In the genomic region with DNA sequence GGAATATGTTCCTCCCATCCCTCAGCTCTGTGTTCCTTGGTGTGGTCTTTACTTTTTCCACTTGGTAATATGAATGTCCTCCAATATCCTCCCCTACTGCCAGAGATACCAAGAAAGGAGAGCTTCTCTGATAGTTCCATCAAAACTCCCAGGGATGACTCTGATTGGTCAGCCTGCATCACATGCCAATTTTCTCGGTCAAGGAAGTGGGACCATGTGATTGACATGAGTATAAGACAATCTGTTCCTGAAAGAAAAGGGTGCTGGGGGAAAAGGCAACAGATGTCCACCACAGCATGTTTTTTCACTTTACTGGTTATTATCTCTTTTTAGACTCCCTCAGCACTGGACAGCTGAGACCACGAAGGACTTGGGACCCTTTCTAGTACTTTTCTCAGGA, we compare ENCODE assay signal across 6 cellular contexts. TPM values are rescaled to one million over a fixed set of nuclear protein-coding genes. Genes with fewer than 3 reads are reported as not detected.
DNase-seq lines count a peak whose midpoint lies in the region; ATAC-seq, FAIRE-seq and TF ChIP-seq lines count a peak whose summit lies in the region.
"Not testable (repeated sequence)": the region's sequence is repeated elsewhere in the genome, so short reads cannot be mapped to it uniquely, and the experiment has no call there.

No MANE protein-coding gene starts in this region.

- H3K27ac ChIP-seq in IMR-90 (ENCODE audit: insufficient read depth, low read length); OCI-LY7 (ENCODE audit: low read depth, low read length, poor library complexity, severe bottlenecking); H1 (ENCODE audit: low read depth, low read length): not testable (repeated sequence)

- FAIRE-seq in H1 (lab: Jason Lieb, UNC), result not testable (repeated sequence)

- H3K27ac Mint-ChIP-seq in WTC11, result not testable (repeated sequence)

- H3K4me1 Mint-ChIP-seq in WTC11, result not testable (repeated sequence)

- WGBS in IMR-90 (ENCODE audit: extremely low coverage in 2 of 2, insufficient read length in 1 of 2), 2 experiments, result no CpG with 5 or more reads among the region's 2 CpGs
- 93% methylated on average over 2 of the region's 2 CpGs; no CpG with 5 or more reads in 1 of the 2 experiments for WGBS in H1 (ENCODE audit: extremely low coverage in 1 of 2, insufficient coverage in 1 of 2, insufficient read length in 1 of 2, insufficient replicate concordance in 2 of 2, low coverage in 1 of 2, low lambda C conversion rate in 2 of 2, missing lambda C conversion rate in 1 of 2), 2 experiments

- H2AK9ac ChIP-seq in IMR-90 (replicated peaks; ENCODE audit: low read depth, low read length, poor library complexity), result not testable (repeated sequence)

- not testable (repeated sequence) for H3K4me2 ChIP-seq in IMR-90 (ENCODE audit: low read depth, low read length); OCI-LY7 (ENCODE audit: low read length); H1 (ENCODE audit: insufficient read depth in 1 of 2, low read depth in 2 of 2, low read length in 2 of 2)

- H2BK15ac ChIP-seq in IMR-90 (ENCODE audit: low read depth, low read length); H1 (ENCODE audit: low read length): not testable (repeated sequence)

- not testable (repeated sequence) for H2AFZ ChIP-seq in IMR-90 (replicated peaks; ENCODE audit: low read length, poor library complexity); OCI-LY7 (ENCODE audit: low read length); H1 (ENCODE audit: low read length)

- not testable (repeated sequence) for H3K79me2 ChIP-seq in OCI-LY7 (ENCODE audit: insufficient read depth, low read depth, low read length); H1 (ENCODE audit: control insufficient read depth in 1 of 2, insufficient read depth in 2 of 2, low read length in 2 of 2)

- not testable (repeated sequence) for H3K79me1 ChIP-seq in IMR-90 (ENCODE audit: low read depth in 1 of 2, low read length in 2 of 2); H1 (ENCODE audit: low read depth, low read length)

- H2AK5ac ChIP-seq in IMR-90 (ENCODE audit: low read depth, low read length); H1 (ENCODE audit: low read depth, low read length): not testable (repeated sequence)

- H3K9me2 ChIP-seq in OCI-LY7 (ENCODE audit: insufficient read depth, low read length), result not testable (repeated sequence)

- H3K4me3 ChIP-seq in IMR-90 (ENCODE audit: insufficient read depth, low read depth, low read length); OCI-LY7 (ENCODE audit: low read depth, low read length, poor library complexity, severe bottlenecking); H1 (ENCODE audit: extremely low read depth in 1 of 4, insufficient read depth in 2 of 4, low read depth in 3 of 4, low read length in 4 of 4): not testable (repeated sequence)

- not testable (repeated sequence) for H3K14ac ChIP-seq in IMR-90 (replicated peaks; ENCODE audit: low read depth, low read length); H1 (ENCODE audit: insufficient read length)

- TF ChIP-seq CTCF in IMR-90 (conservative IDR thresholded peaks at IDR 0.05; ENCODE audit: low read depth, low read length); OCI-LY7 (conservative IDR thresholded peaks at IDR 0.05; ENCODE audit: low read length); WTC11 (IDR thresholded peaks at IDR 0.05); H1 (IDR thresholded peaks at IDR 0.05; ENCODE audit: control extremely low read depth in 1 of 3, insufficient read depth in 1 of 3, low read depth in 1 of 3, low read length in 3 of 3): not testable (repeated sequence)

- H2BK20ac ChIP-seq in IMR-90 (ENCODE audit: low read depth, low read length); H1 (ENCODE audit: low read length): not testable (repeated sequence)

- TF ChIP-seq RAD21 in IMR-90 (IDR thresholded peaks at IDR 0.05; ENCODE audit: low read length); H1 (IDR thresholded peaks at IDR 0.05 in 1 of 2, conservative IDR thresholded peaks at IDR 0.05 in 1 of 2; ENCODE audit: low read depth in 2 of 2, low read length in 2 of 2): not testable (repeated sequence)

- not testable (repeated sequence) for BruUV-seq in IMR-90 (replicated peaks; lab: Mats Ljungman, UMichigan); OCI-LY7 (replicated peaks; lab: Mats Ljungman, UMichigan)

- TF ChIP-seq POLR2A in IMR-90 (IDR thresholded peaks at IDR 0.05; ENCODE audit: low read depth, low read length); H1 (IDR thresholded peaks at IDR 0.05; ENCODE audit: control extremely low read depth in 1 of 2, low read depth in 2 of 2, low read length in 2 of 2): not testable (repeated sequence)

- intact Hi-C loops in IMR-90 (cut with micrococcal nuclease); OCI-LY7 (cut with micrococcal nuclease; ENCODE audit: unreplicated experiment): not testable (repeated sequence)

- H3K4me3 Mint-ChIP-seq in WTC11, result not testable (repeated sequence)

- H4K20me1 ChIP-seq in IMR-90 (ENCODE audit: insufficient read depth, low read length); OCI-LY7 (ENCODE audit: insufficient read depth, low read length); H1 (replicated peaks in 1 of 2; ENCODE audit: control insufficient read depth in 1 of 2, insufficient read depth in 2 of 2, low read length in 2 of 2): not testable (repeated sequence)

- H3K4me1 ChIP-seq in IMR-90 (ENCODE audit: control insufficient read depth, insufficient read depth, low read length); OCI-LY7 (ENCODE audit: insufficient read depth, low read length, poor library complexity, severe bottlenecking); H1 (replicated peaks in 1 of 4; ENCODE audit: control insufficient read depth in 3 of 4, insufficient read depth in 4 of 4, low read length in 3 of 4): not testable (repeated sequence)

- dilution Hi-C loops in IMR-90 (cut with HindIII; ENCODE audit: low sequenced_read_pairs, unreplicated experiment), result not testable (repeated sequence)

- H3K9me1 ChIP-seq in IMR-90 (ENCODE audit: insufficient read depth, low read length), result not testable (repeated sequence)

- DNase-seq in DMS 273 (lab: John Stamatoyannopoulos, UW; ENCODE audit: unreplicated experiment) (peak; percentile 36), OCI-LY7 (ENCODE audit: low spot score) (peak; percentile 23), iPS-NIHi11 (ENCODE audit: low spot score) (peak; percentile 2)
- not testable (repeated sequence) for DNase-seq in IMR-90; WTC11 (ENCODE audit: low spot score); H1 (ENCODE audit: low read depth in 1 of 2, low spot score in 2 of 2)

- H3K36me3 Mint-ChIP-seq in WTC11, result not testable (repeated sequence)

- H3K23me2 ChIP-seq in H1 (ENCODE audit: low read depth, low read length), result not testable (repeated sequence)

- H4K8ac ChIP-seq in IMR-90 (ENCODE audit: low read depth in 2 of 2, low read length in 2 of 2); H1 (ENCODE audit: extremely low read depth, insufficient read depth, low read length): not testable (repeated sequence)

- ATAC-seq in IMR-90 (ENCODE audit: low read depth); WTC11: not testable (repeated sequence)

- CTCF ChIA-PET in IMR-90 (lab: Yijun Ruan, JAX); OCI-LY7 (lab: Charles Lee; ENCODE audit: unreplicated experiment); WTC11 (lab: Charles Lee); H1 (lab: Charles Lee; ENCODE audit: partially characterized antibody): not testable (repeated sequence)

- not testable (repeated sequence) for H4K5ac ChIP-seq in IMR-90 (ENCODE audit: low read depth, low read length); H1 (ENCODE audit: insufficient read length, low read depth, low read length)

- not testable (repeated sequence) for TF ChIP-seq EP300 in H1 (IDR thresholded peaks at IDR 0.05; ENCODE audit: borderline replicate concordance in 1 of 2, low read depth in 2 of 2, low read length in 2 of 2)

- POLR2A ChIA-PET in IMR-90 (lab: Charles Lee; ENCODE audit: unreplicated experiment); WTC11 (lab: Charles Lee); H1 (lab: Charles Lee; ENCODE audit: partially characterized antibody): not testable (repeated sequence)
- POLR2A ChIA-PET in OCI-LY7 (lab: Charles Lee), result interaction anchor here (0.5 kb wide), 1 partner anchor 342 kb away, joined by 3 read pairs; no protein-coding TSS in a partner anchor

- H3K18ac ChIP-seq in IMR-90 (ENCODE audit: low read depth, low read length); H1 (ENCODE audit: extremely low read depth, low read length): not testable (repeated sequence)

- H3K27me3 Mint-ChIP-seq in WTC11 (ENCODE audit: low read depth), result not testable (repeated sequence)

- H4K91ac ChIP-seq in IMR-90 (ENCODE audit: insufficient read depth, low read depth, low read length); H1 (replicated peaks; ENCODE audit: insufficient read length, low read length): not testable (repeated sequence)

- not testable (repeated sequence) for H2BK5ac ChIP-seq in IMR-90 (ENCODE audit: low read depth, low read length, poor library complexity, severe bottlenecking); H1 (ENCODE audit: low read depth, low read length)

- not testable (repeated sequence) for H3K4ac ChIP-seq in IMR-90 (ENCODE audit: low read depth, low read length); H1 (replicated peaks; ENCODE audit: insufficient read length, low read depth, low read length)

- not testable (repeated sequence) for H3K9me3 Mint-ChIP-seq in WTC11

- H3K27me3 ChIP-seq in IMR-90 (ENCODE audit: control insufficient read depth, insufficient read depth, low read length); H1 (replicated peaks in 1 of 4; ENCODE audit: control insufficient read depth in 3 of 4, extremely low read depth in 1 of 4, insufficient read depth in 3 of 4, low read length in 3 of 4): not testable (repeated sequence)

- not testable (repeated sequence) for H3K9ac ChIP-seq in IMR-90 (ENCODE audit: low read depth, low read length); H1 (replicated peaks in 1 of 4; ENCODE audit: extremely low read depth in 1 of 4, low read depth in 3 of 4, low read length in 3 of 4)

- in situ Hi-C loops in IMR-90 (cut with MboI; ENCODE audit: low sequenced_read_pairs), result not testable (repeated sequence)

- H2BK120ac ChIP-seq in IMR-90 (ENCODE audit: low read depth, low read length); H1 (replicated peaks; ENCODE audit: low read depth, low read length): not testable (repeated sequence)

- H3K9me3 ChIP-seq in IMR-90 (ENCODE audit: control insufficient read depth, insufficient read depth, low read length); OCI-LY7 (ENCODE audit: low read length); H1 (ENCODE audit: insufficient read depth in 2 of 2, low read depth in 1 of 2, low read length in 1 of 2): not testable (repeated sequence)

- not testable (repeated sequence) for H3K23ac ChIP-seq in IMR-90 (ENCODE audit: low read depth, low read length); H1 (ENCODE audit: insufficient read length)

- not testable (repeated sequence) for H3K56ac ChIP-seq in IMR-90 (ENCODE audit: extremely low read depth, insufficient read depth, low read length); H1 (replicated peaks; ENCODE audit: insufficient read length, low read depth, low read length)

- H2BK12ac ChIP-seq in H1 (ENCODE audit: low read depth, low read length), result not testable (repeated sequence)

- H3K36me3 ChIP-seq in IMR-90 (ENCODE audit: control insufficient read depth, insufficient read depth, low read length); OCI-LY7 (ENCODE audit: insufficient read depth, low read length); H1 (ENCODE audit: control insufficient read depth in 2 of 4, insufficient read depth in 4 of 4, low read length in 3 of 4): not testable (repeated sequence)

RNA-seq across cellular contexts. Expression of gene NPIPB5, which starts 35.9 kb away (rescaled TPM):
- total RNA-seq in IMR-90 (2012; rRNA removed), result 29.8 and 32.2 TPM in 2 replicates
- polyA plus RNA-seq in IMR-90 (2012; rRNA removed), result 49.5 and 56.6 TPM in 2 replicates
- 15.1 and 16.0 TPM in 2 replicates for polyA plus RNA-seq in IMR-90 (2012; cell fraction: cytosol; rRNA removed)
- polyA plus RNA-seq in IMR-90 (2012; cell fraction: nucleus; rRNA removed; ENCODE audit: low replicate concordance), result 505 and 529 TPM in 2 replicates
- total RNA-seq in OCI-LY7 (2014; rRNA removed; shearing (Covaris generic)), result 124 and 148 TPM in 2 replicates
- total RNA-seq in OCI-LY7 (2022), result 503 and 613 TPM in 2 replicates
- total RNA-seq in WTC11 (2021), result 74.7 to 85.8 TPM (median 81.5 TPM) in 3 replicates
- 128 and 141 TPM in 2 replicates for total RNA-seq in H1 (2021; fragmentation: NEBNext Ultra II Directional; extraction: Animal tissue kit (Norgen Biotek cat#: 25700))
- polyA plus RNA-seq in H1 (2011; rRNA removed), result 96.7 and 98.7 TPM in 2 replicates
- polyA plus RNA-seq in H1 (2011; cell fraction: cytosol; rRNA removed), result 42.1 TPM
- 189 TPM for polyA plus RNA-seq in H1 (2011; cell fraction: nucleus; rRNA removed)
- 81.7 to 97.2 TPM (median 84.5 TPM) in 4 replicates for polyA plus RNA-seq in H1 (2012, experiment 1 of 2)
- polyA plus RNA-seq in H1 (2012, experiment 2 of 2), result 10.1 TPM
- 74.8 TPM for polyA plus RNA-seq in H1 (2013, experiment 1 of 2)
- polyA plus RNA-seq in H1 (2013, experiment 2 of 2), result 60.7 TPM
- 160 and 180 TPM in 2 replicates for polyA minus RNA-seq in H1 (2011; rRNA and poly(A)+ RNA removed)
- polyA minus RNA-seq in H1 (2011; cell fraction: cytosol; rRNA and poly(A)+ RNA removed), result 102 TPM
- polyA minus RNA-seq in H1 (2011; cell fraction: nucleus; rRNA and poly(A)+ RNA removed), result 200 TPM
